25 cellular contexts compared by ENCODE assay signal in the genomic region with DNA sequence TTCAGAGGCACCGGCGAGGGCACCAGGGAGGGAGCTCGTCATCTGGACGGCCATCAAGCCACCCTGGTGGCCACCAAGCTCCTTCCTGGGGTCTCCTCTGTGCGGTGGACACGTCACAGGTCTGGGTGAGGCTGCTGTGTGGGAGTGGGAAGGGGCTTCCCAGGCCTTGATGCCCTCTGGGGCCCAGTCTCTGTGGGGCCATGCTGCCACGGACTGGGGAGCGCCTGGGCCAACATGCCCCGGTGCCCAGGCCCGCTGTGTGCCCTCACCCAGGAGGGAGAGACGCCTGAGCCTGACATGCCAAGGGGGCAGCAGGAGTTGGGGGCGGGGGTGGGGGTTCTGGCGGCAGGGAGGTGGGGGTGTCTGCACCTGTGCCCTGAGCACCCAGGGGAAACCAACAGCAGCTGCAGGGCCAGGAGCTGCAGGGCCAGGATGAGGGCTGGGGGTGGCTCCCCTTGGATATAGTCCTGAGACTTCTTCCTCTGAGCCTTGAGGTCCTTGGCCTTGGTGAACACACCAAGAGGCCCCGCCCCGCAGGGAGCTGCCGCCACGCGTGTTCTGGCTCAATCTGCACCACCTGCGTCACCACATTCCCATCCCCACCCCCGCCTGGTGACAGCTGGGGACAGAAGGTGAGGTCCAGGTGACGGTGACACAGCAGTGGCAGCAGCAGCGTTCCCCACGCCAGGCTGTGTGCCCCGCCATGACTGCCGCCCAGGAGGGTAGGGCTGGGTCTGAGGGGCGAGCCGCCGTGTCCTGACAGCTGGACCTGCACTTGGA. TPM values are rescaled to one million over a fixed set of nuclear protein-coding genes. Genes with fewer than 3 reads are reported as not detected.
DNase-seq lines count a peak whose midpoint lies in the region; ATAC-seq, FAIRE-seq and TF ChIP-seq lines count a peak whose summit lies in the region.
"Had no signal": no experiment of that assay in that cellular context is flagged by ENCODE, and none has a peak within 500 bp of the region (broad histone marks: within the 10 kb centered on the region; RNA-seq: fewer than 3 reads in every experiment).

No MANE protein-coding gene starts in this region.

- no peak overlapping the region for H3K27ac Mint-ChIP-seq in activated CD8-positive, alpha-beta T cell treated with anti-CD3 and anti-CD28 coated beads, Interleukin-2, amount 10 ng/mL, durations not matched to agents 7 days and 5 days
- H3K27ac Mint-ChIP-seq: B cell; CD8-positive, alpha-beta T cell; HFFc6 had no signal

- no peak overlapping the region for H2AK5ac ChIP-seq in neuronal stem cell (ENCODE audit: low read depth, low read length)

- H3K9me3 ChIP-seq in neuronal stem cell (replicated peaks in 1 of 2; ENCODE audit: control insufficient read depth in 2 of 2, insufficient read depth in 1 of 2, low read depth in 1 of 2, low read length in 2 of 2) (peaks cover 0 to 3% of the 10 kb centered on the region in 2 donors), small intestine (ENCODE audit: control insufficient read depth, low read depth) (no peaks in the 10 kb centered on the region)
- H3K9me3 ChIP-seq: BLaER1, HAP-1 had no signal

- no peak overlapping the region for H3K4me2 ChIP-seq in neuronal stem cell (ENCODE audit: insufficient read depth, low read length, poor library complexity, severe bottlenecking)
- H3K4me2 ChIP-seq: BLaER1 had no signal

- H3K27me3 ChIP-seq in neuronal stem cell (ENCODE audit: control insufficient read depth in 3 of 3, insufficient read depth in 3 of 3, low read depth in 1 of 3, low read length in 3 of 3) (no peaks in the 10 kb centered on the region), small intestine (ENCODE audit: control insufficient read depth in 2 of 2, insufficient read depth in 2 of 2, low read length in 2 of 2) (no peaks in the 10 kb centered on the region)
- H3K27me3 ChIP-seq: BLaER1 had no signal

- H3K23ac ChIP-seq in neuronal stem cell (ENCODE audit: low read depth, low read length, poor library complexity), result peak overlapping the region; percentile 55

- no peak overlapping the region for H2AFZ ChIP-seq in neuronal stem cell (ENCODE audit: low read length)

- H3K36me3 ChIP-seq in neuronal stem cell (replicated peaks in 1 of 2; ENCODE audit: control insufficient read depth in 2 of 2, insufficient read depth in 2 of 2, low read length in 2 of 2) (peaks cover 64 to 90% of the 10 kb centered on the region in 2 donors), small intestine (ENCODE audit: control insufficient read depth in 2 of 2, insufficient read depth in 2 of 2, low read length in 2 of 2) (peaks cover 25 to 39% of the 10 kb centered on the region in 2 donors)

- FAIRE-seq in small intestine (lab: Jason Lieb, UNC), result no peak
- FAIRE-seq: A204.1, D721Med, GM12891, GM18507, H54 had no signal

- no peak overlapping the region for H4K91ac ChIP-seq in neuronal stem cell (ENCODE audit: low read depth, low read length, poor library complexity)

- POLR2A ChIA-PET in RWPE1 (lab: Yijun Ruan, JAX; ENCODE audit: low non-redundant PET), result interaction anchor here (0.5 kb wide), 1 partner anchor 110 kb away, joined by 3 read pairs; no protein-coding TSS in a partner anchor
- POLR2A ChIA-PET in activated CD8-positive, alpha-beta T cell treated with anti-CD3 and anti-CD28 coated beads, Interleukin-2, amount 10 ng/mL, durations not matched to agents 7 days and 5 days (lab: Charles Lee), result no interaction called here

- ATAC-seq in activated CD8-positive, alpha-beta T cell treated with anti-CD3 and anti-CD28 coated beads, Interleukin-2, amount 10 ng/mL, durations not matched to agents 7 days and 5 days, result no peak
- no peak for ATAC-seq in GM19395 (IDR thresholded peaks at IDR 0.05; ENCODE audit: unreplicated experiment)
- ATAC-seq: CD8-positive, alpha-beta T cell had no signal

- DNase-seq in COLO668 (lab: John Stamatoyannopoulos, UW; ENCODE audit: unreplicated experiment) (peak; percentile 18), RWPE1 (ENCODE audit: low spot score) (no peak), neuronal stem cell (ENCODE audit: low spot score) (no peak), small intestine (peak; percentile 6), DMS 273 (lab: John Stamatoyannopoulos, UW; ENCODE audit: unreplicated experiment) (no peak)
- no peak for DNase-seq in stimulated activated naive CD4-positive, alpha-beta T cell treated with Interleukin-2 at 50 U/mL for 16 hours (lab: John Stamatoyannopoulos, UW)
- DNase-seq in activated CD8-positive, alpha-beta T cell treated with anti-CD3 and anti-CD28 coated beads, Interleukin-2, amount 10 ng/mL, durations not matched to agents 7 days and 5 days, result no peak
- DNase-seq: CD4-positive, CD25-positive, alpha-beta regulatory T cell; CD8-positive, alpha-beta T cell; DMS53; DMS79 treated with DMSO at 0.1 percent for 48 hours; GF-D8; GOT3; HFFc6 had no signal

- no peak overlapping the region for H3K18ac ChIP-seq in neuronal stem cell (ENCODE audit: low read length)

- no peaks in the 10 kb centered on the region for H3K4me1 Mint-ChIP-seq in activated CD8-positive, alpha-beta T cell treated with anti-CD3 and anti-CD28 coated beads, Interleukin-2, amount 10 ng/mL, durations not matched to agents 7 days and 5 days (ENCODE audit: low read depth)
- H3K4me1 Mint-ChIP-seq: B cell; CD4-positive, CD25-positive, alpha-beta regulatory T cell had no signal

- H2BK5ac ChIP-seq in neuronal stem cell (ENCODE audit: low read length), result peak overlapping the region; percentile 60

- peaks cover 21% of the 10 kb centered on the region for H3K79me1 ChIP-seq in neuronal stem cell (ENCODE audit: low read depth, low read length)

- H4K8ac ChIP-seq in neuronal stem cell (ENCODE audit: low read depth, low read length), result peak overlapping the region; percentile 3

- H3K36me3 Mint-ChIP-seq in activated CD8-positive, alpha-beta T cell treated with anti-CD3 and anti-CD28 coated beads, Interleukin-2, amount 10 ng/mL, durations not matched to agents 7 days and 5 days (ENCODE audit: low read depth), result peaks cover 37% of the 10 kb centered on the region

- no peaks in the 10 kb centered on the region for H3K27me3 Mint-ChIP-seq in activated CD8-positive, alpha-beta T cell treated with anti-CD3 and anti-CD28 coated beads, Interleukin-2, amount 10 ng/mL, durations not matched to agents 7 days and 5 days (ENCODE audit: low read depth)
- H3K27me3 Mint-ChIP-seq: B cell; CD4-positive, CD25-positive, alpha-beta regulatory T cell had no signal

- H2BK12ac ChIP-seq in neuronal stem cell (ENCODE audit: low read length), result no peak overlapping the region

- no peak overlapping the region for H3K14ac ChIP-seq in neuronal stem cell (ENCODE audit: low read length)

- H2BK15ac ChIP-seq in neuronal stem cell (ENCODE audit: low read length), result no peak overlapping the region

- H3K27ac ChIP-seq in RWPE1 (peak overlapping the region; percentile 31), neuronal stem cell (replicated peaks; ENCODE audit: low read length) (no peak overlapping the region), small intestine (ENCODE audit: low read depth in 1 of 2, low read length in 1 of 2) (no peak overlapping the region)
- H3K27ac ChIP-seq: 22Rv1, BLaER1, C4-2B had no signal

- H2BK120ac ChIP-seq in neuronal stem cell (ENCODE audit: low read depth, low read length), result no peak overlapping the region

- H3K4me3 ChIP-seq in neuronal stem cell (ENCODE audit: low read length in 2 of 2) (no peak overlapping the region), small intestine (ENCODE audit: low read depth in 1 of 2, low read length in 2 of 2) (no peak overlapping the region)
- H3K4me3 ChIP-seq: BLaER1, HAP-1 had no signal

- no peak for TF ChIP-seq CTCF in RWPE1 (conservative IDR thresholded peaks at IDR 0.05; ENCODE audit: low read depth)

- H3K4ac ChIP-seq in neuronal stem cell (ENCODE audit: low read length), result no peak overlapping the region

- H3K4me1 ChIP-seq in neuronal stem cell (ENCODE audit: control insufficient read depth in 2 of 2, insufficient read depth in 1 of 2, low read depth in 1 of 2, low read length in 2 of 2) (peaks cover 0 to 9% of the 10 kb centered on the region in 2 donors), small intestine (ENCODE audit: control insufficient read depth in 2 of 2, insufficient read depth in 1 of 2, low read depth in 1 of 2, low read length in 1 of 2) (no peaks in the 10 kb centered on the region)
- H3K4me1 ChIP-seq: HAP-1 had no signal

- H3K9me3 Mint-ChIP-seq in activated CD8-positive, alpha-beta T cell treated with anti-CD3 and anti-CD28 coated beads, Interleukin-2, amount 10 ng/mL, durations not matched to agents 7 days and 5 days (ENCODE audit: insufficient read depth), result no peaks in the 10 kb centered on the region
- H3K9me3 Mint-ChIP-seq: CD4-positive, CD25-positive, alpha-beta regulatory T cell; CD8-positive, alpha-beta T cell; HFFc6 had no signal

- CTCF ChIA-PET in RWPE1 (lab: Yijun Ruan, JAX), result interaction anchor here (0.6 to 2.2 kb wide), 4 partner anchors 10 to 229 kb away, joined by 3 to 7 read pairs (median 4); no protein-coding TSS in a partner anchor
- CTCF ChIA-PET in activated CD8-positive, alpha-beta T cell treated with anti-CD3 and anti-CD28 coated beads, Interleukin-2, amount 10 ng/mL, durations not matched to agents 7 days and 5 days (lab: Charles Lee), result no interaction called here

- H3K9ac ChIP-seq in neuronal stem cell (ENCODE audit: low read depth, low read length, poor library complexity), result no peak overlapping the region
- H3K9ac ChIP-seq: BLaER1 had no signal

- WGBS in neuronal stem cell (ENCODE audit: extremely low coverage in 2 of 2, insufficient read length in 2 of 2, insufficient replicate concordance in 1 of 2), 2 donors, result no CpG with 5 or more reads among the region's 28 CpGs
- WGBS in small intestine, 3 donors, result 77 to 84% (median 81%) methylated on average over 23 to 28 of the region's 28 CpGs

- H3K4me3 Mint-ChIP-seq in activated CD8-positive, alpha-beta T cell treated with anti-CD3 and anti-CD28 coated beads, Interleukin-2, amount 10 ng/mL, durations not matched to agents 7 days and 5 days, result no peak overlapping the region
- H3K4me3 Mint-ChIP-seq: B cell; CD4-positive, CD25-positive, alpha-beta regulatory T cell; CD8-positive, alpha-beta T cell; HFFc6 had no signal

RNA-seq across cellular contexts. Expression of gene SEC16A, which starts 15.3 kb away (rescaled TPM):
- 14.7 TPM for polyA plus RNA-seq in neuronal stem cell (2013, experiment 1 of 2)
- 15.9 TPM for polyA plus RNA-seq in neuronal stem cell (2013, experiment 2 of 2)
- polyA plus RNA-seq in small intestine, result 10 to 100 TPM; 37.4 to 41.1 (median 38.2) TPM
- total RNA-seq in activated CD8-positive, alpha-beta T cell treated with anti-CD3 and anti-CD28 coated beads, Interleukin-2, amount 10 ng/mL, durations not matched to agents 7 days and 5 days, result 10 to 100 TPM; 86.8 to 89.2 TPM

RNA-seq across cellular contexts. Expression of gene NOTCH1, which starts 47.7 kb away (rescaled TPM):
- 32.9 TPM for polyA plus RNA-seq in neuronal stem cell (2013, experiment 1 of 2)
- 33.2 TPM for polyA plus RNA-seq in neuronal stem cell (2013, experiment 2 of 2)
- 10 to 100 TPM in 1 of 3 donors, 1 to 10 TPM in 2; 1.8 to 19.8 (median 1.9) TPM for polyA plus RNA-seq in small intestine
- total RNA-seq in activated CD8-positive, alpha-beta T cell treated with anti-CD3 and anti-CD28 coated beads, Interleukin-2, amount 10 ng/mL, durations not matched to agents 7 days and 5 days, result 10 to 100 TPM; 86.6 to 94.1 TPM

RNA-seq across cellular contexts. Expression of gene INPP5E, which starts 58.5 kb away (rescaled TPM):
- 17.9 TPM for polyA plus RNA-seq in neuronal stem cell (2013, experiment 1 of 2)
- 17.2 TPM for polyA plus RNA-seq in neuronal stem cell (2013, experiment 2 of 2)
- polyA plus RNA-seq in small intestine, result 1 to 10 TPM; 5.7 to 8.9 (median 5.7) TPM
- total RNA-seq in activated CD8-positive, alpha-beta T cell treated with anti-CD3 and anti-CD28 coated beads, Interleukin-2, amount 10 ng/mL, durations not matched to agents 7 days and 5 days, result 10 to 100 TPM; 16.8 to 18.2 TPM

Comparison
In these comparisons a context has a peak if more than half of its experiments do, and no peak if none do; other contexts are left out.
1. DNase-seq: peak in COLO668 (single experiment) and small intestine (single experiment); none in RWPE1 (single experiment), neuronal stem cell (single experiment), stimulated activated naive CD4-positive, alpha-beta T cell treated with Interleukin-2 at 50 U/mL for 16 hours (single experiment), activated CD8-positive, alpha-beta T cell treated with anti-CD3 and anti-CD28 coated beads, Interleukin-2, amount 10 ng/mL, durations not matched to agents 7 days and 5 days (single experiment) and DMS 273 (single experiment).